Comparison of ENCODE assay signal across 27 cellular contexts in genomic region chr1:9778905-9779304, GRCh38.
"Had no signal": no experiment of that assay in that cellular context is flagged by ENCODE, and none has a peak within 500 bp of the region (broad histone marks: within the 10 kb centered on the region; RNA-seq: fewer than 3 reads in every experiment).

No MANE protein-coding gene starts in this region.

- ATAC-seq: left colon; left lung; lower lobe of right lung; naive thymus-derived CD8-positive, alpha-beta T cell; right lobe of liver; stimulated activated memory B cell treated with anti-CD40 and anti-IgM and Interleukin-4, amounts not matched to agents 10 μg/mL and 1 μg/mL and 100 μg/mL, for 72 hours; stimulated activated naive CD8-positive, alpha-beta T cell treated with anti-CD3 and anti-CD28 coated beads, Interleukin-15, amount 100 ng/mL, for 72 hours had no signal

- H3K36me3 ChIP-seq: left lung, lower lobe of right lung, neutrophil, ovary, right atrium auricular region, right lobe of liver, thyroid gland, transverse colon, upper lobe of left lung, vagina had no signal

- H3K9me3 Mint-ChIP-seq: immature natural killer cell; naive thymus-derived CD8-positive, alpha-beta T cell; nephron; neural crest cell; stimulated activated memory B cell treated with anti-CD40 and anti-IgM and Interleukin-4, amounts not matched to agents 10 μg/mL and 1 μg/mL and 100 μg/mL, for 72 hours; stimulated activated naive CD8-positive, alpha-beta T cell treated with anti-CD3 and anti-CD28 coated beads, Interleukin-15, amount 100 ng/mL, for 72 hours had no signal

- H3K27me3 ChIP-seq: left lung, neutrophil, ovary, right atrium auricular region, right lobe of liver, testis, thyroid gland, transverse colon, upper lobe of left lung, vagina had no signal

- H3K27ac ChIP-seq: left lung, lower lobe of right lung, neutrophil, ovary, right atrium auricular region, right lobe of liver, skin epidermis, testis, thyroid gland, transverse colon, upper lobe of left lung, vagina had no signal

- H3K9me3 ChIP-seq: left lung, lower lobe of right lung, neutrophil, ovary, right atrium auricular region, right lobe of liver, testis, thyroid gland, transverse colon, upper lobe of left lung, vagina had no signal

- DNase-seq: hypothalamus; immature natural killer cell; kidney; left colon; left lung; lower lobe of right lung; mammary epithelial cell; mesenchymal stem cell; naive thymus-derived CD8-positive, alpha-beta T cell; ovary; right lobe of liver; stimulated activated CD4-positive, alpha-beta T cell treated with anti-CD3 and anti-CD28 coated beads, Interleukin-4, amount 100 ng/mL, for 4 hours; stimulated activated CD8-positive, alpha-beta memory T cell treated with anti-CD3 and anti-CD28 coated beads, Interleukin-4, amount 100 ng/mL, for 48 hours; stimulated activated naive CD4-positive, alpha-beta T cell treated with Interleukin-2 at 50 U/mL for 16 hours; stimulated activated naive CD8-positive, alpha-beta T cell treated with anti-CD3 and anti-CD28 coated beads, Interleukin-15, amount 100 ng/mL, for 72 hours; testis; thyroid gland; transverse colon; upper lobe of left lung had no signal

- H3K4me1 Mint-ChIP-seq: nephron had no signal

- H3K4me1 ChIP-seq: left lung, lower lobe of right lung, right atrium auricular region, right lobe of liver, testis, thyroid gland, upper lobe of left lung had no signal

- H3K27me3 Mint-ChIP-seq: naive thymus-derived CD8-positive, alpha-beta T cell; progenitor cell of endocrine pancreas; stimulated activated memory B cell treated with anti-CD40 and anti-IgM and Interleukin-4, amounts not matched to agents 10 μg/mL and 1 μg/mL and 100 μg/mL, for 72 hours; stimulated activated naive CD8-positive, alpha-beta T cell treated with anti-CD3 and anti-CD28 coated beads, Interleukin-15, amount 100 ng/mL, for 72 hours had no signal

- H3K4me3 Mint-ChIP-seq: immature natural killer cell; naive thymus-derived CD8-positive, alpha-beta T cell; nephron; neural crest cell; stimulated activated memory B cell treated with anti-CD40 and anti-IgM and Interleukin-4, amounts not matched to agents 10 μg/mL and 1 μg/mL and 100 μg/mL, for 72 hours; stimulated activated naive CD8-positive, alpha-beta T cell treated with anti-CD3 and anti-CD28 coated beads, Interleukin-15, amount 100 ng/mL, for 72 hours had no signal

- H3K4me3 ChIP-seq: left lung, lower lobe of right lung, ovary, right atrium auricular region, right lobe of liver, skin epidermis, testis, thyroid gland, transverse colon, upper lobe of left lung, vagina had no signal

- H3K27ac Mint-ChIP-seq: immature natural killer cell; nephron; stimulated activated memory B cell treated with anti-CD40 and anti-IgM and Interleukin-4, amounts not matched to agents 10 μg/mL and 1 μg/mL and 100 μg/mL, for 72 hours had no signal

- H3K36me3 Mint-ChIP-seq: immature natural killer cell had no signal
